Comparison of ENCODE assay signal across 25 cellular contexts in genomic region chrX:17544831-17545230, GRCh38.
"Had no signal": no experiment of that assay in that cellular context is flagged by ENCODE, and none has a peak within 500 bp of the region (broad histone marks: within the 10 kb centered on the region; RNA-seq: fewer than 3 reads in every experiment).

No MANE protein-coding gene starts in this region.

- H3K79me2 ChIP-seq: parathyroid adenoma had no signal

- H3K27ac ChIP-seq: cardiac muscle cell, coronary artery, dorsolateral prefrontal cortex, gastrocnemius medialis, neural progenitor cell, parathyroid adenoma, right atrium auricular region, transverse colon had no signal

- DNase-seq: activated CD4-positive, alpha-beta T cell treated with anti-CD3 and anti-CD28 coated beads for 36 hours; activated CD4-positive, alpha-beta T cell treated with anti-CD3 and anti-CD28 coated beads, Interleukin-2, amount 50 U/mL, for 4 hours; activated CD4-positive, CD25-positive, alpha-beta regulatory T cell; activated naive CD4-positive, alpha-beta T cell treated with Interleukin-2 at 50 U/mL for 16 hours; activated T-cell treated with anti-CD3 and anti-CD28 coated beads for 4 hours; activated T-cell treated with anti-CD3 and anti-CD28 coated beads, Interleukin-2, amount 50 U/mL, for 72 hours; aorta; cerebellar nuclear complex; dorsolateral prefrontal cortex; effector memory CD4-positive, alpha-beta T cell; erythroblast; gastrocnemius medialis; head of caudate nucleus; kidney glomerular epithelial cell; mammary epithelial cell; naive thymus-derived CD8-positive, alpha-beta T cell; occipital lobe; stimulated activated naive CD4-positive, alpha-beta T cell treated with Interleukin-2 at 50 U/mL for 16 hours; T-helper 1 cell; transverse colon had no signal

- ATAC-seq: activated CD4-positive, alpha-beta T cell treated with anti-CD3 and anti-CD28 coated beads for 36 hours; activated T-cell treated with anti-CD3 and anti-CD28 coated beads, Interleukin-2, amount 50 U/mL, for 72 hours; gastrocnemius medialis; naive thymus-derived CD8-positive, alpha-beta T cell had no signal

- H3K36me3 ChIP-seq: cardiac muscle cell, gastrocnemius medialis, neural progenitor cell, right atrium auricular region, transverse colon had no signal

- H3K4me3 ChIP-seq: cardiac muscle cell, coronary artery, dorsolateral prefrontal cortex, gastrocnemius medialis, neural progenitor cell, right atrium auricular region, transverse colon had no signal

- H2AFZ ChIP-seq: neural progenitor cell, parathyroid adenoma had no signal

- H3K27me3 ChIP-seq: cardiac muscle cell, gastrocnemius medialis, right atrium auricular region, transverse colon had no signal

- H3K4me2 ChIP-seq: neural progenitor cell had no signal

- H3K9ac ChIP-seq: neural progenitor cell, parathyroid adenoma had no signal

- H3K4me1 ChIP-seq: gastrocnemius medialis, neural progenitor cell, right atrium auricular region, transverse colon had no signal

- H3K9me3 ChIP-seq: gastrocnemius medialis, right atrium auricular region, transverse colon had no signal
